In the genomic region with DNA sequence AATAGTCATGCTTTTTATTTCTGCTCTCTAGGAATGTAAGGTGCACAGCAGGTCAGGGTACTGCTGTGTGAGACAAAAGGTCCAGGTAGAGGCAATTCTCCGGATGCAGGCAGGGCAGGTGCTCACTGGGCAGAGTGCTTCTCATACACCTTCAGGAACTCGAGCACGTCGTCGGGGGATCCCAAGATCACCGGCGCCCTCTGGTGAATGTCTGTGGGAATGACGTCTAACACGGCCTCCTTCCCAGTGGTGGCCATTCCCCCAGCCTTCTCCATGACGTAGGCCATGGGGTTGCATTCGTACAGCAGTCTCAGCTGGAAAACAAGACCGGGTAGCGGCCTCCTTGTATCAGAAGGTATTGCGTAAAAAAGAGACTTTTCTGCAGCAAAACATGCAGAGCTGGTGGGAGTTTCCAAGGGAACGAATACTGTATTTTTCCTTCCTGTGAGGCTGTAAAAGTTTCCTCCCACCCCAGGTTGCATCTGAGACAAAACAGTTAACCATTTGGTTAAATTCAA, we compare ENCODE assay signal across 8 cellular contexts. TPM values are rescaled to one million over a fixed set of nuclear protein-coding genes. Genes with fewer than 3 reads are reported as not detected.
DNase-seq lines count a peak whose midpoint lies in the region; TF ChIP-seq lines count a peak whose summit lies in the region.

No MANE protein-coding gene starts in this region.

- no peaks in the 10 kb centered on the region for H3K4me1 ChIP-seq in PC-9 (replicated peaks; ENCODE audit: insufficient read depth)

- CTCF ChIA-PET in PC-9 (lab: Charles Lee): interaction anchor here (1.1 kb wide), 1 partner anchor 49 kb away, joined by 5 read pairs; a partner anchor contains a TSS

- no peak overlapping the region for H3K4me2 ChIP-seq in PC-9

- POLR2A ChIA-PET in PC-9 (lab: Charles Lee; ENCODE audit: unreplicated experiment): no interaction called here

- H2AFZ ChIP-seq in PC-9: no peak overlapping the region

- H3K4me3 ChIP-seq in PC-9 (no peak overlapping the region), fibroblast of villous mesenchyme (ENCODE audit: low read depth, low read length) (no peak overlapping the region)

- intact Hi-C loops in PC-9 (cut with micrococcal nuclease; ENCODE audit: unreplicated experiment): loop anchor here (1.0 to 10.0 kb wide), 3 partner anchors 49 to 539 kb away; no protein-coding TSS in a partner anchor

- no peaks in the 10 kb centered on the region for H3K9me2 ChIP-seq in PC-9 (ENCODE audit: insufficient read depth)

- TF ChIP-seq CTCF in PC-9 (conservative IDR thresholded peaks at IDR 0.05): peak; percentile 68
- peak; percentile 80 for TF ChIP-seq CTCF in fibroblast of villous mesenchyme (IDR thresholded peaks at IDR 0.05; ENCODE audit: insufficient read depth, low read depth, low read length)

- BruUV-seq in PC-9 (replicated peaks; lab: Mats Ljungman, UMichigan): no TSS peak

- DNase-seq in DMS79 treated with DMSO at 0.1 percent for 48 hours (lab: John Stamatoyannopoulos, UW): peak; percentile 43
- DNase-seq in HT-29 (ENCODE audit: low spot score): peak; percentile 92
- DNase-seq in PC-9: peak; percentile 45 to 73
- DNase-seq in activated T-helper 1 cell treated with Interleukin-2 at 50 U/mL for 16 hours (ENCODE audit: low read depth): peak; percentile 33
- peak; percentile 92 for DNase-seq in fibroblast of villous mesenchyme (ENCODE audit: low read depth)
- peak; percentile 59 for DNase-seq in non-pigmented ciliary epithelial cell (ENCODE audit: low read depth)
- peak; percentile 67 for DNase-seq in stromal cell of bone marrow (ENCODE audit: low read depth)
- DNase-seq in mesenteric fat pad (ENCODE audit: low spot score): no peak

- no peaks in the 10 kb centered on the region for H3K9me3 ChIP-seq in PC-9 (ENCODE audit: insufficient read depth, low read depth)

- no peak overlapping the region for H3K27ac ChIP-seq in PC-9

- peaks cover 17% of the 10 kb centered on the region for H3K36me3 ChIP-seq in PC-9 (ENCODE audit: low read depth)

- peaks cover 23% of the 10 kb centered on the region; the same call in 1 of the 2 replicates for H3F3A ChIP-seq in PC-9 (ENCODE audit: insufficient read depth, low read depth)

- no peaks in the 10 kb centered on the region for H4K20me1 ChIP-seq in PC-9 (ENCODE audit: insufficient read depth)

- no peaks in the 10 kb centered on the region for H3K27me3 ChIP-seq in PC-9 (ENCODE audit: insufficient read depth, low read depth)

- no peaks in the 10 kb centered on the region for H3K79me2 ChIP-seq in PC-9 (ENCODE audit: low read depth)

RNA-seq across cellular contexts. Expression of a gene that starts 9.7 kb away (rescaled TPM):
- not detected in 2 replicates for total RNA-seq in HT-29 (2014; rRNA removed; shearing (Covaris generic))
- total RNA-seq in PC-9 (2021) (not detected in 2 replicates), fibroblast of villous mesenchyme (not detected in 2 replicates), mesenteric fat pad (not detected)

RNA-seq across cellular contexts. Expression of a gene that starts 36.0 kb away (rescaled TPM):
- 53.5 and 63.3 TPM in 2 replicates for total RNA-seq in HT-29 (2014; rRNA removed; shearing (Covaris generic))
- total RNA-seq in PC-9 (2021) (34.9 and 35.0 TPM in 2 replicates), fibroblast of villous mesenchyme (not detected in 2 replicates), mesenteric fat pad (14.5 TPM)

RNA-seq across cellular contexts. Expression of a gene that starts 48.4 kb away (rescaled TPM):
- 1.3 and 1.4 TPM in 2 replicates for total RNA-seq in HT-29 (2014; rRNA removed; shearing (Covaris generic))
- 3.8 and 3.9 TPM in 2 replicates for total RNA-seq in PC-9 (2021)
- 0.43 and 0.64 TPM in 2 replicates for total RNA-seq in fibroblast of villous mesenchyme
- total RNA-seq in mesenteric fat pad: not detected

Comparison
In these comparisons a context has a peak if more than half of its experiments do, and no peak if none do; other contexts are left out.
1. RNA of a gene that starts 36.0 kb away (total RNA-seq): 53.5 to 63.3 TPM in HT-29, 34.9 to 35.0 TPM in PC-9 and 14.5 TPM in mesenteric fat pad (single experiment); not detected in fibroblast of villous mesenchyme; every median in the first group is over 10 times any median in the second.